1 cellular context compared by ENCODE assay signal in genomic region chr19:55188620-55189019, GRCh38.
TF ChIP-seq lines count a peak whose summit lies in the region.

No MANE protein-coding gene starts in this region.

TF ChIP-seq in K562, 482 proteins besides CTCF, POLR2A, EP300 and RAD21:
- TF ChIP-seq PHF8 (IDR thresholded peaks at IDR 0.05; ENCODE audit: borderline replicate concordance, low read length): no peak
- TF ChIP-seq VEZF1 (CRISPR knock-in tag; IDR thresholded peaks at IDR 0.05): peak; percentile 22; the same call in 1 of the 2 replicates
- no peak for TF ChIP-seq ZNF764 (CRISPR knock-in tag; IDR thresholded peaks at IDR 0.05; ENCODE audit: low read depth)
- 0 out of 2 replicates have a peak, but pooled peaks have one; percentile 36 for TF ChIP-seq GABPA (tag; conservative IDR thresholded peaks at IDR 0.05; ENCODE audit: low read depth)
- no peak for TF ChIP-seq ARID3B (CRISPR knock-in tag; IDR thresholded peaks at IDR 0.05; ENCODE audit: borderline replicate concordance)
- TF ChIP-seq PKNOX1 (IDR thresholded peaks at IDR 0.05): 0 out of 2 replicates have a peak, but pooled peaks have one; percentile 6
- TF ChIP-seq POLR2B (IDR thresholded peaks at IDR 0.05; ENCODE audit: low read depth, partially characterized antibody): peak; percentile 11
